Comparison of ENCODE assay signal across 1 cellular context in genomic region chr1:42873670-42874069, GRCh38.
A peak's percentile ranks its signal among the peaks of the same experiment; 100 is the strongest.
TF ChIP-seq lines count a peak whose summit lies in the region.

No MANE protein-coding gene starts in this region.

TF ChIP-seq in K562, 482 proteins besides CTCF, POLR2A, EP300 and RAD21 (continued from another document and continues in another):
- no peak for TF ChIP-seq BCLAF1 (IDR thresholded peaks at IDR 0.05; ENCODE audit: borderline replicate concordance in 1 of 2, control insufficient read depth in 1 of 2, low read depth in 2 of 2, low read length in 1 of 2)
- TF ChIP-seq NCOR1 (IDR thresholded peaks at IDR 0.05), result peak; percentile 46; the same call in 1 of the 2 replicates
- no peak for TF ChIP-seq NCOA4 (IDR thresholded peaks at IDR 0.05; ENCODE audit: partially characterized antibody)
- no peak for TF ChIP-seq ZNF318 (IDR thresholded peaks at IDR 0.05; ENCODE audit: borderline replicate concordance in 1 of 2, low read depth in 1 of 2)
- TF ChIP-seq DNMT1 (IDR thresholded peaks at IDR 0.05), result no peak
- no peak for TF ChIP-seq PRDM10 (IDR thresholded peaks at IDR 0.05; ENCODE audit: partially characterized antibody)
- TF ChIP-seq ID3 (CRISPR knock-in tag; IDR thresholded peaks at IDR 0.05), result no peak
- TF ChIP-seq ID3 (tag; IDR thresholded peaks at IDR 0.05), result no peak
- no peak for TF ChIP-seq THRB (CRISPR knock-in tag; conservative IDR thresholded peaks at IDR 0.05)
- TF ChIP-seq BRD9 (IDR thresholded peaks at IDR 0.05; ENCODE audit: low read depth, partially characterized antibody), result no peak
- no peak for TF ChIP-seq MBD1 (CRISPR knock-in tag; IDR thresholded peaks at IDR 0.05)
- TF ChIP-seq PHF20 (IDR thresholded peaks at IDR 0.05; ENCODE audit: partially characterized antibody), result no peak
- TF ChIP-seq ZNF717 (CRISPR knock-in tag; IDR thresholded peaks at IDR 0.05), result no peak
- no peak for TF ChIP-seq STAT5A (IDR thresholded peaks at IDR 0.05; ENCODE audit: borderline replicate concordance, low read length)
- no peak for TF ChIP-seq GATAD2B (IDR thresholded peaks at IDR 0.05; ENCODE audit: borderline replicate concordance)
- TF ChIP-seq CBFA2T3 (IDR thresholded peaks at IDR 0.05), result peak; percentile 74
- TF ChIP-seq SIX5 (IDR thresholded peaks at IDR 0.05; ENCODE audit: borderline replicate concordance in 1 of 2, insufficient read depth in 1 of 2, low read depth in 1 of 2, low read length in 2 of 2), result no peak
- no peak for TF ChIP-seq PHB2 (IDR thresholded peaks at IDR 0.05; ENCODE audit: low read depth)
- no peak for TF ChIP-seq ZNF253 (CRISPR knock-in tag; conservative IDR thresholded peaks at IDR 0.05)
- no peak for TF ChIP-seq NR4A1 (CRISPR knock-in tag; IDR thresholded peaks at IDR 0.05)
- TF ChIP-seq NR4A1 (tag; IDR thresholded peaks at IDR 0.05), result no peak
- TF ChIP-seq FOXJ2 (tag; IDR thresholded peaks at IDR 0.05), result no peak
- TF ChIP-seq SREBF1 (IDR thresholded peaks at IDR 0.05; ENCODE audit: borderline replicate concordance, low read depth, low read length), result no peak
- no peak for TF ChIP-seq LEF1 (IDR thresholded peaks at IDR 0.05)
- TF ChIP-seq ZBTB9 (CRISPR knock-in tag; IDR thresholded peaks at IDR 0.05), result no peak
- TF ChIP-seq CBFA2T2 (conservative IDR thresholded peaks at IDR 0.05), result no peak; the same call in 1 of the 2 replicates
- peak; percentile 82; the same call in 1 of the 2 replicates for TF ChIP-seq HDAC2 (IDR thresholded peaks at IDR 0.05)
- no peak for TF ChIP-seq PKNOX1 (IDR thresholded peaks at IDR 0.05)
- TF ChIP-seq KLF10 (CRISPR knock-in tag; IDR thresholded peaks at IDR 0.05), result no peak
- no peak for TF ChIP-seq TARDBP (IDR thresholded peaks at IDR 0.05)
- no peak for TF ChIP-seq ETV6 (IDR thresholded peaks at IDR 0.05; ENCODE audit: borderline replicate concordance in 1 of 2, low read depth in 2 of 2, low read length in 1 of 2)
- no peak for TF ChIP-seq ETV6 (CRISPR knock-in tag; IDR thresholded peaks at IDR 0.05; ENCODE audit: borderline replicate concordance)
- TF ChIP-seq PTRF (tag; IDR thresholded peaks at IDR 0.05), result no peak
- no peak for TF ChIP-seq GTF2E2 (tag; IDR thresholded peaks at IDR 0.05)
- no peak for TF ChIP-seq STAG1 (CRISPR knock-in tag; IDR thresholded peaks at IDR 0.05; ENCODE audit: borderline replicate concordance)
- no peak for TF ChIP-seq ADNP (tag; IDR thresholded peaks at IDR 0.05)
- TF ChIP-seq ZNF449 (CRISPR knock-in tag; IDR thresholded peaks at IDR 0.05), result no peak
- TF ChIP-seq HMG20B (CRISPR knock-in tag; IDR thresholded peaks at IDR 0.05), result no peak
- TF ChIP-seq ZNF766 (CRISPR knock-in tag; conservative IDR thresholded peaks at IDR 0.05), result no peak
